ENCODE assay signal across 9 cellular contexts in genomic region chr9:111037744-111038335, GRCh38. TPM values are rescaled to one million over a fixed set of nuclear protein-coding genes. Genes with fewer than 3 reads are reported as not detected.
DNase-seq lines count a peak whose midpoint lies in the region; ATAC-seq, FAIRE-seq and TF ChIP-seq lines count a peak whose summit lies in the region.
"Had no signal": no experiment of that assay in that cellular context is flagged by ENCODE, and none has a peak within 500 bp of the region (broad histone marks: within the 10 kb centered on the region; RNA-seq: fewer than 3 reads in every experiment).

No MANE protein-coding gene starts in this region.

- TF ChIP-seq CTCF in brain (conservative IDR thresholded peaks at IDR 0.05) (peak in 1 of 2 experiments; percentile 58), keratinocyte (optimal IDR thresholded peaks at IDR 0.05 in 1 of 3, IDR thresholded peaks at IDR 0.05 in 1 of 3, conservative IDR thresholded peaks at IDR 0.05 in 1 of 3; ENCODE audit: extremely low read depth in 1 of 3, insufficient read depth in 2 of 3, low read length in 3 of 3) (peak in 1 of 3 experiments; percentile 44)

- peak overlapping the region; percentile 82 for H3K9ac ChIP-seq in keratinocyte (ENCODE audit: control insufficient read depth, extremely low read depth, insufficient read depth, low read length)

- H3K4me3 Mint-ChIP-seq in brain, result peak overlapping the region in 4 of 5 experiments; percentile 83 to 93 (median 86)
- H3K4me3 Mint-ChIP-seq in stimulated activated naive B cell treated with anti-CD40 and anti-IgM and Interleukin-4, amounts not matched to agents 10 μg/mL and 1 μg/mL and 100 μg/mL, for 72 hours, result peak overlapping the region; percentile 73 to 82

- peaks cover 0 to 3% (median 0%) of the 10 kb centered on the region in 5 experiments for H3K9me3 Mint-ChIP-seq in brain
- no peaks in the 10 kb centered on the region for H3K9me3 Mint-ChIP-seq in stimulated activated naive B cell treated with anti-CD40 and anti-IgM and Interleukin-4, amounts not matched to agents 10 μg/mL and 1 μg/mL and 100 μg/mL, for 72 hours

- dilution Hi-C loops in keratinocyte (cut with MboI; ENCODE audit: extremely low pct_ligation_motif_present, low sequenced_read_pairs), result no loop called here

- H3K4me1 Mint-ChIP-seq in brain, result peaks cover 47% of the 10 kb centered on the region
- peaks cover 17 to 23% of the 10 kb centered on the region in 2 donors for H3K4me1 Mint-ChIP-seq in stimulated activated naive B cell treated with anti-CD40 and anti-IgM and Interleukin-4, amounts not matched to agents 10 μg/mL and 1 μg/mL and 100 μg/mL, for 72 hours

- H3K9me3 ChIP-seq in keratinocyte (ENCODE audit: control insufficient read depth, low read depth, low read length), result no peaks in the 10 kb centered on the region

- H3K36me3 Mint-ChIP-seq in brain, result no peaks in the 10 kb centered on the region
- H3K36me3 Mint-ChIP-seq in stimulated activated naive B cell treated with anti-CD40 and anti-IgM and Interleukin-4, amounts not matched to agents 10 μg/mL and 1 μg/mL and 100 μg/mL, for 72 hours, result peaks cover 0 to 1% of the 10 kb centered on the region in 2 donors

- peaks cover 45% of the 10 kb centered on the region for H3K4me1 ChIP-seq in keratinocyte (ENCODE audit: control insufficient read depth, extremely low read depth, insufficient read depth, low read length)

- peak overlapping the region; percentile 70 to 81 (median 80) for H3K4me3 ChIP-seq in keratinocyte (ENCODE audit: control insufficient read depth in 2 of 3, extremely low read depth in 1 of 3, insufficient read depth in 2 of 3, low read depth in 1 of 3, low read length in 3 of 3)

- FAIRE-seq in keratinocyte (lab: Jason Lieb, UNC), result no peak
- FAIRE-seq: G401.6 had no signal

- H3K27me3 Mint-ChIP-seq in brain, result peaks cover 49% of the 10 kb centered on the region
- H3K27me3 Mint-ChIP-seq in stimulated activated naive B cell treated with anti-CD40 and anti-IgM and Interleukin-4, amounts not matched to agents 10 μg/mL and 1 μg/mL and 100 μg/mL, for 72 hours, result peaks cover 39 to 52% of the 10 kb centered on the region in 2 donors

- H3K27ac Mint-ChIP-seq in brain, result peak overlapping the region in 1 of 5 experiments; percentile 90
- H3K27ac Mint-ChIP-seq in stimulated activated naive B cell treated with anti-CD40 and anti-IgM and Interleukin-4, amounts not matched to agents 10 μg/mL and 1 μg/mL and 100 μg/mL, for 72 hours, result no peak overlapping the region

- DNase-seq in NCI-H2227 (lab: John Stamatoyannopoulos, UW; ENCODE audit: unreplicated experiment) (peak; percentile 0), NCI-H2227 treated with DMSO at 0.1 percent for 48 hours (lab: John Stamatoyannopoulos, UW) (no peak), HuH-7 (ENCODE audit: low spot score) (peak; percentile 51), keratinocyte (ENCODE audit: low read depth, low spot score) (no peak), AML-193 (lab: John Stamatoyannopoulos, UW) (no peak)
- no peak for DNase-seq in stimulated activated naive B cell treated with anti-CD40 and anti-IgM and Interleukin-4, amounts not matched to agents 10 μg/mL and 1 μg/mL and 100 μg/mL, for 72 hours

- H3K36me3 ChIP-seq in keratinocyte (ENCODE audit: control insufficient read depth in 2 of 2, extremely low read depth in 1 of 2, insufficient read depth in 2 of 2, low read length in 2 of 2), result peaks cover 0 to 5% of the 10 kb centered on the region in 2 experiments

- peak; percentile 49 to 53 for ATAC-seq in stimulated activated naive B cell treated with anti-CD40 and anti-IgM and Interleukin-4, amounts not matched to agents 10 μg/mL and 1 μg/mL and 100 μg/mL, for 72 hours (replicated peaks)
- no peak for ATAC-seq in HG03457 (IDR thresholded peaks at IDR 0.05; ENCODE audit: unreplicated experiment)

- no peaks in the 10 kb centered on the region for H3K27me3 ChIP-seq in keratinocyte (ENCODE audit: control insufficient read depth, extremely low read depth, insufficient read depth, low read length)

- H3K9me1 ChIP-seq in keratinocyte (ENCODE audit: control insufficient read depth, extremely low read depth, insufficient read depth, low read length), result no peaks in the 10 kb centered on the region

- H4K20me1 ChIP-seq in keratinocyte (ENCODE audit: control insufficient read depth, extremely low read depth, insufficient read depth, low read length), result no peaks in the 10 kb centered on the region

- peak overlapping the region; percentile 72 for H3K27ac ChIP-seq in keratinocyte (ENCODE audit: control insufficient read depth, insufficient read depth, low read length)

- H3K79me2 ChIP-seq in keratinocyte (ENCODE audit: control insufficient read depth, insufficient read depth, low read length), result peaks cover 46% of the 10 kb centered on the region

- peak overlapping the region; percentile 79 for H2AFZ ChIP-seq in keratinocyte (ENCODE audit: control insufficient read depth, low read length)

- H3K4me2 ChIP-seq in keratinocyte (ENCODE audit: control insufficient read depth, extremely low read depth, insufficient read depth, low read depth, low read length), result peak overlapping the region; percentile 98

RNA-seq across cellular contexts. Expression of gene LPAR1, which starts 0.4 kb away (rescaled TPM):
- polyA plus RNA-seq in brain (ENCODE audit: insufficient read depth, low read depth, low replicate concordance), result 53.3 TPM
- polyA plus RNA-seq in keratinocyte, result 31.9 to 43.2 TPM (median 36.6 TPM) in 3 replicates
- polyA plus RNA-seq in keratinocyte (2011; ENCODE audit: low read depth), result 0.96 TPM
- polyA plus RNA-seq in keratinocyte (2011; cell fraction: cytosol; rRNA removed), result 14.1 and 18.6 TPM in 2 replicates
- 29.8 and 32.6 TPM in 2 replicates for polyA plus RNA-seq in keratinocyte (2011; cell fraction: nucleus; rRNA removed)
- 1.3 and 20.1 TPM in 2 replicates for polyA plus RNA-seq in keratinocyte (2012; ENCODE audit: low replicate concordance)
- 56.4 to 74.7 TPM (median 71.0 TPM) in 3 replicates for polyA minus RNA-seq in keratinocyte
- polyA minus RNA-seq in keratinocyte (2011; cell fraction: cytosol; rRNA and poly(A)+ RNA removed), result 23.0 TPM
- polyA minus RNA-seq in keratinocyte (2011; cell fraction: nucleus; rRNA and poly(A)+ RNA removed), result 28.0 and 58.0 TPM in 2 replicates

Comparison
In these comparisons a context has a peak if more than half of its experiments do, and no peak if none do; other contexts are left out.
1. DNase-seq: peak in NCI-H2227 (single experiment) and HuH-7 (single experiment); none in NCI-H2227 treated with DMSO at 0.1 percent for 48 hours (single experiment), keratinocyte (single experiment), stimulated activated naive B cell treated with anti-CD40 and anti-IgM and Interleukin-4, amounts not matched to agents 10 μg/mL and 1 μg/mL and 100 μg/mL, for 72 hours (single experiment) and AML-193 (0 of 2).